In genomic region chr3:178083906-178084823, GRCh38 we compare ENCODE assay signal across 8 cellular contexts.
DNase-seq lines count a peak whose midpoint lies in the region; ATAC-seq, FAIRE-seq and TF ChIP-seq lines count a peak whose summit lies in the region.

No MANE protein-coding gene starts in this region.

- no peaks in the 10 kb centered on the region for H4K20me1 ChIP-seq in HepG2 (ENCODE audit: insufficient read depth, low read length)

- no peak for FAIRE-seq in HepG2 (lab: Jason Lieb, UNC)

- TF ChIP-seq POLR2A in HepG2 (IDR thresholded peaks at IDR 0.05; ENCODE audit: insufficient read depth in 1 of 2, low read depth in 2 of 2, low read length in 2 of 2) = no peak

- H3K9me3 ChIP-seq in HepG2 (ENCODE audit: low read length) = no peaks in the 10 kb centered on the region

- in situ Hi-C loops in HepG2 (cut with HindIII; ENCODE audit: extremely low pct_ligation_motif_present, low pct_unique_long_range_greater_than_20kb) = no loop called here

- peak; percentile 17 for TF ChIP-seq CTCF in GM10248 (IDR thresholded peaks at IDR 0.05; ENCODE audit: control extremely low read depth, extremely low read depth, low read depth, missing control alignments)
- TF ChIP-seq CTCF in HepG2 (CRISPR knock-in tag; IDR thresholded peaks at IDR 0.05) = no peak

- intact Hi-C loops in HepG2 (cut with micrococcal nuclease; ENCODE audit: unreplicated experiment) = loop anchor here (10.0 kb wide), 1 partner anchor 301 kb away; no protein-coding TSS in a partner anchor

- no peaks in the 10 kb centered on the region for H3K27me3 ChIP-seq in HepG2 (ENCODE audit: control insufficient read depth in 1 of 2, insufficient read depth in 2 of 2, low read length in 2 of 2)

- no peak overlapping the region for H3K27ac ChIP-seq in HepG2 (ENCODE audit: extremely low read length, insufficient read depth, low read length)

- H3K9ac ChIP-seq in HepG2 (ENCODE audit: insufficient read depth, low read depth, low read length) = no peak overlapping the region

- ATAC-seq in HepG2 = peak; percentile 89

- BruUV-seq in HepG2 (replicated peaks; lab: Mats Ljungman, UMichigan) = no TSS peak

- 19% methylated on average over 6 of the region's 6 CpGs for WGBS in HepG2 (ENCODE audit: low lambda C conversion rate)

- no peaks in the 10 kb centered on the region; a peak in 1 of 5 replicates for H3K36me3 ChIP-seq in HepG2 (replicated peaks in 1 of 2; ENCODE audit: control insufficient read depth in 1 of 2, insufficient read depth in 2 of 2, low read length in 2 of 2)

- no peak overlapping the region for H3K4me2 ChIP-seq in HepG2 (ENCODE audit: low read depth, low read length)

- CTCF ChIA-PET in GM10248 (lab: Yijun Ruan, JAX) = interaction anchor here (0.5 to 2.2 kb wide), 5 partner anchors 10 to 1212 kb away, joined by 3 to 7 read pairs (median 4); no protein-coding TSS in a partner anchor
- CTCF ChIA-PET in HepG2 (lab: Yijun Ruan, JAX; ENCODE audit: low intra/inter-chr PET ratio, low total read pairs) = no interaction called here

- H3K4me3 ChIP-seq in HepG2 (replicated peaks in 1 of 3; ENCODE audit: insufficient read depth in 1 of 3, low read depth in 2 of 3, low read length in 3 of 3) = no peak overlapping the region

- H2AFZ ChIP-seq in HepG2 (ENCODE audit: low read length) = no peak overlapping the region

- POLR2A ChIA-PET in GM10248 (lab: Yijun Ruan, JAX) (no interaction called here), HepG2 (lab: Yijun Ruan, JAX) (no interaction called here)

- TF ChIP-seq RAD21 in HepG2 (CRISPR knock-in tag; IDR thresholded peaks at IDR 0.05) = no peak

- TF ChIP-seq EP300 in HepG2 (IDR thresholded peaks at IDR 0.05; ENCODE audit: low read depth in 2 of 2, low read length in 2 of 2) (no peak), HepG2 (CRISPR knock-in tag; IDR thresholded peaks at IDR 0.05; ENCODE audit: borderline replicate concordance) (no peak)

- DNase-seq in GM10248 (ENCODE audit: extremely low spot score) (no peak), NCI-H2081 treated with DMSO at 0.1 percent for 48 hours (lab: John Stamatoyannopoulos, UW) (peak; percentile 76), astrocyte of the hippocampus (ENCODE audit: low read depth, low spot score) (peak; percentile 47), HepG2 (ENCODE audit: low spot score) (peak; percentile 10), activated gamma-delta T cell (lab: John Stamatoyannopoulos, UW) (no peak), mesenteric fat pad (ENCODE audit: low spot score) (no peak), AG08396 (ENCODE audit: low spot score) (no peak)
- no peak for DNase-seq in activated CD4-positive, alpha-beta T cell treated with anti-CD3 and anti-CD28 coated beads for 1 hour

- H3K79me2 ChIP-seq in HepG2 (ENCODE audit: insufficient read depth, low read length) = no peaks in the 10 kb centered on the region

- peaks cover 19% of the 10 kb centered on the region for H3K4me1 ChIP-seq in HepG2 (ENCODE audit: insufficient read depth, low read length)

TF ChIP-seq in HepG2, 621 proteins besides CTCF, POLR2A, EP300 and RAD21:
- TF ChIP-seq ZNF512 (CRISPR knock-in tag; IDR thresholded peaks at IDR 0.05) (no peak), CERS6 (CRISPR knock-in tag; IDR thresholded peaks at IDR 0.05) (no peak), NR0B2 (CRISPR knock-in tag; IDR thresholded peaks at IDR 0.05) (no peak), JDP2 (CRISPR knock-in tag; IDR thresholded peaks at IDR 0.05; ENCODE audit: borderline replicate concordance) (no peak), HOXA3 (CRISPR knock-in tag; IDR thresholded peaks at IDR 0.05) (no peak), ZNF503 (CRISPR knock-in tag; IDR thresholded peaks at IDR 0.05) (no peak), RXRB (CRISPR knock-in tag; IDR thresholded peaks at IDR 0.05; ENCODE audit: borderline replicate concordance) (no peak), FOXO1 (CRISPR knock-in tag; IDR thresholded peaks at IDR 0.05) (no peak), TP53 (CRISPR knock-in tag; conservative IDR thresholded peaks at IDR 0.05) (no peak), NFE2L1 (CRISPR knock-in tag; IDR thresholded peaks at IDR 0.05; ENCODE audit: borderline replicate concordance) (no peak)

Comparison
In these comparisons a context has a peak if more than half of its experiments do, and no peak if none do; other contexts are left out.
1. DNase-seq: peak in NCI-H2081 treated with DMSO at 0.1 percent for 48 hours (single experiment), astrocyte of the hippocampus (single experiment) and HepG2 (single experiment); none in GM10248 (single experiment), activated gamma-delta T cell (single experiment), mesenteric fat pad (single experiment), activated CD4-positive, alpha-beta T cell treated with anti-CD3 and anti-CD28 coated beads for 1 hour (single experiment) and AG08396 (single experiment).